17 cellular contexts compared by ENCODE assay signal in genomic region chr16:1144476-1145382, GRCh38. TPM values are rescaled to one million over a fixed set of nuclear protein-coding genes. Genes with fewer than 3 reads are reported as not detected.
"Had no signal": no experiment of that assay in that cellular context is flagged by ENCODE, and none has a peak within 500 bp of the region (broad histone marks: within the 10 kb centered on the region; RNA-seq: fewer than 3 reads in every experiment).

No MANE protein-coding gene starts in this region.

- H3K27ac ChIP-seq: dorsolateral prefrontal cortex, esophagus squamous epithelium, tibial artery, uterus had no signal

- H3K4me1 ChIP-seq: esophagus squamous epithelium, tibial artery, uterus had no signal

- H3K36me3 ChIP-seq: esophagus squamous epithelium, tibial artery, uterus had no signal

- H3K27me3 ChIP-seq: uterus had no signal

- H3K9me3 ChIP-seq: tibial artery, uterus had no signal

- DNase-seq: activated CD4-positive, alpha-beta T cell treated with anti-CD3 and anti-CD28 coated beads, Interleukin-2, amount 50 U/mL, for 4 hours; activated CD4-positive, CD25-positive, alpha-beta regulatory T cell treated with anti-CD3 and anti-CD28 coated beads, Interleukin-2, amount 50 U/mL, for 72 hours; activated CD8-positive, alpha-beta memory T cell treated with anti-CD3 and anti-CD28 coated beads, Interleukin-2, amount 10 ng/mL, durations not matched to agents 7 days and 5 days; activated effector memory CD4-positive, alpha-beta T cell treated with anti-CD3 and anti-CD28 coated beads, Interleukin-2, amount 50 U/mL, for 16 hours; activated T-cell treated with anti-CD3 and anti-CD28 coated beads, Interleukin-2, amount 50 U/mL, for 4 hours; esophagus squamous epithelium; foreskin fibroblast; stimulated activated CD4-positive, alpha-beta T cell treated with anti-CD3 and anti-CD28 coated beads, Interleukin-15, amount 100 ng/mL, for 24 hours; stimulated activated CD4-positive, alpha-beta T cell treated with anti-CD3 and anti-CD28 coated beads, Interleukin-4, amount 100 ng/mL, for 4 hours; tibial artery; uterus had no signal

- H3K4me3 ChIP-seq: dorsolateral prefrontal cortex, esophagus squamous epithelium, tibial artery, uterus had no signal

RNA-seq across cellular contexts. Expression of gene C1QTNF8, which starts 48.7 kb away (rescaled TPM):
- total RNA-seq: activated CD8-positive, alpha-beta memory T cell treated with anti-CD3 and anti-CD28 coated beads, Interleukin-2, amount 10 ng/mL, durations not matched to agents 7 days and 5 days; activated T-cell treated with anti-CD3 and anti-CD28 coated beads, Interleukin-2, amount 50 U/mL, for 4 hours; chondrocyte; esophagus squamous epithelium; left lobe of liver; natural killer cell treated with Interleukin-12 subunit alpha and Interleukin-12 subunit beta and Interleukin-15 and Interleukin-18, amount 100 ng/mL, for 72 hours; osteocyte; skeletal muscle tissue; uterus had no signal
